In genomic region chr1:155910621-155911121, GRCh38 we compare ENCODE assay signal across 8 cellular contexts. TPM values are rescaled to one million over a fixed set of nuclear protein-coding genes. Genes with fewer than 3 reads are reported as not detected.
DNase-seq lines count a peak whose midpoint lies in the region; ATAC-seq, FAIRE-seq and TF ChIP-seq lines count a peak whose summit lies in the region.

No MANE protein-coding gene starts in this region.

- peak; percentile 39 for TF ChIP-seq CTCF in HepG2 (CRISPR knock-in tag; IDR thresholded peaks at IDR 0.05)
- no peak for TF ChIP-seq CTCF in stomach (IDR thresholded peaks at IDR 0.05)

- POLR2A ChIA-PET in HepG2 (lab: Yijun Ruan, JAX), result interaction anchor here (0.5 to 1.5 kb wide), 3 partner anchors 12 to 363 kb away, joined by 3 to 4 read pairs (median 3); partner anchors contain the start of gene KHDC4

- TF ChIP-seq POLR2A in HepG2 (IDR thresholded peaks at IDR 0.05; ENCODE audit: insufficient read depth in 1 of 2, low read depth in 2 of 2, low read length in 2 of 2), result no peak
- TF ChIP-seq POLR2A in stomach (IDR thresholded peaks at IDR 0.05), result no peak

- intact Hi-C loops in dendritic cell treated with granulocyte-macrophage colony-stimulating factor and Interleukin-4, amounts not matched to agents 40 ng/mL and 50 ng/mL, for 4 days (cut with micrococcal nuclease), result loop anchor here (2.0 kb wide), 1 partner anchor 52 kb away; the partner anchor contains the start of gene SYT11
- intact Hi-C loops in HepG2 (cut with micrococcal nuclease; ENCODE audit: unreplicated experiment), result no loop called here
- intact Hi-C loops in stomach (cut with DNase I; ENCODE audit: low total_unique reads), result no loop called here

- peaks cover 13% of the 10 kb centered on the region for H3K79me2 ChIP-seq in HepG2 (ENCODE audit: insufficient read depth, low read length)

- H3K4me1 ChIP-seq in HepG2 (ENCODE audit: insufficient read depth, low read length), result peaks cover 21% of the 10 kb centered on the region
- peaks cover 4 to 47% (median 27%) of the 10 kb centered on the region in 4 donors for H3K4me1 ChIP-seq in stomach

- FAIRE-seq in HepG2 (lab: Jason Lieb, UNC), result no peak

- BruUV-seq in HepG2 (replicated peaks; lab: Mats Ljungman, UMichigan), result TSS peak; percentile 45

- DNase-seq in NCI-H2171 treated with DMSO at 0.1 percent for 48 hours (lab: John Stamatoyannopoulos, UW), result peak; percentile 35
- DNase-seq in NCI-H2171 (lab: John Stamatoyannopoulos, UW), result no peak
- DNase-seq in SHP77 (lab: John Stamatoyannopoulos, UW), result peak; percentile 23 to 50
- DNase-seq in HepG2 (ENCODE audit: low spot score), result no peak
- DNase-seq in stomach, result peak; percentile 32

- H3K36me3 ChIP-seq in HepG2 (replicated peaks in 1 of 2; ENCODE audit: control insufficient read depth in 1 of 2, insufficient read depth in 2 of 2, low read length in 2 of 2) (peaks cover 8 to 42% of the 10 kb centered on the region in 2 experiments), stomach (peaks cover 50 to 78% (median 77%) of the 10 kb centered on the region in 4 donors)

- in situ Hi-C loops in HepG2 (cut with HindIII; ENCODE audit: extremely low pct_ligation_motif_present, low pct_unique_long_range_greater_than_20kb), result no loop called here

- H3K36me3 Mint-ChIP-seq in dendritic cell treated with granulocyte-macrophage colony-stimulating factor and Interleukin-4, amounts not matched to agents 40 ng/mL and 50 ng/mL, for 4 days (ENCODE audit: low read depth), result peaks cover 55% of the 10 kb centered on the region

- H3K9me3 ChIP-seq in HepG2 (ENCODE audit: low read length) (no peaks in the 10 kb centered on the region), stomach (no peaks in the 10 kb centered on the region)

- H3K27ac Mint-ChIP-seq in dendritic cell treated with granulocyte-macrophage colony-stimulating factor and Interleukin-4, amounts not matched to agents 40 ng/mL and 50 ng/mL, for 4 days, result peak overlapping the region; percentile 98

- H3K27me3 ChIP-seq in HepG2 (ENCODE audit: control insufficient read depth in 1 of 2, insufficient read depth in 2 of 2, low read length in 2 of 2), result no peaks in the 10 kb centered on the region
- no peaks in the 10 kb centered on the region for H3K27me3 ChIP-seq in stomach

- 3% methylated on average over 11 of the region's 11 CpGs for WGBS in HepG2 (ENCODE audit: low lambda C conversion rate)
- WGBS in stomach, 5 donors, result 1 to 3% (median 2%) methylated on average over 11 of the region's 11 CpGs

- no peaks in the 10 kb centered on the region for H3K9me3 Mint-ChIP-seq in dendritic cell treated with granulocyte-macrophage colony-stimulating factor and Interleukin-4, amounts not matched to agents 40 ng/mL and 50 ng/mL, for 4 days

- no peak overlapping the region for H2AFZ ChIP-seq in HepG2 (ENCODE audit: low read length)

- TF ChIP-seq RAD21 in HepG2 (CRISPR knock-in tag; IDR thresholded peaks at IDR 0.05), result no peak

- peak overlapping the region; percentile 74 for H3K9ac ChIP-seq in HepG2 (ENCODE audit: insufficient read depth, low read depth, low read length)

- H3K27me3 Mint-ChIP-seq in dendritic cell treated with granulocyte-macrophage colony-stimulating factor and Interleukin-4, amounts not matched to agents 40 ng/mL and 50 ng/mL, for 4 days, result no peaks in the 10 kb centered on the region

- H4K20me1 ChIP-seq in HepG2 (ENCODE audit: insufficient read depth, low read length), result no peaks in the 10 kb centered on the region

- H3K27ac ChIP-seq in HepG2 (ENCODE audit: extremely low read length, insufficient read depth, low read length), result peak overlapping the region; percentile 61
- H3K27ac ChIP-seq in stomach, result peak overlapping the region; percentile 95 to 99 (median 98)

- H3K4me2 ChIP-seq in HepG2 (ENCODE audit: low read depth, low read length), result peak overlapping the region; percentile 76

- peak overlapping the region; percentile 98 for H3K4me3 Mint-ChIP-seq in dendritic cell treated with granulocyte-macrophage colony-stimulating factor and Interleukin-4, amounts not matched to agents 40 ng/mL and 50 ng/mL, for 4 days

- ATAC-seq in HG03025 (IDR thresholded peaks at IDR 0.05; ENCODE audit: low FRiP score, unreplicated experiment) (peak; percentile 35), HepG2 (peak; percentile 71), HG03378 (IDR thresholded peaks at IDR 0.05; ENCODE audit: unreplicated experiment) (no peak)

- CTCF ChIA-PET in HepG2 (lab: Yijun Ruan, JAX; ENCODE audit: low intra/inter-chr PET ratio, low total read pairs), result no interaction called here

- H3K4me1 Mint-ChIP-seq in dendritic cell treated with granulocyte-macrophage colony-stimulating factor and Interleukin-4, amounts not matched to agents 40 ng/mL and 50 ng/mL, for 4 days (ENCODE audit: low read depth), result peaks cover 15% of the 10 kb centered on the region

- H3K4me3 ChIP-seq in HepG2 (replicated peaks in 1 of 3; ENCODE audit: insufficient read depth in 1 of 3, low read depth in 2 of 3, low read length in 3 of 3), result peak overlapping the region; percentile 62 to 79 (median 78)
- H3K4me3 ChIP-seq in stomach, result peak overlapping the region; percentile 64 to 90 (median 86)

- TF ChIP-seq EP300 in HepG2 (IDR thresholded peaks at IDR 0.05; ENCODE audit: low read depth in 2 of 2, low read length in 2 of 2) (no peak), HepG2 (CRISPR knock-in tag; IDR thresholded peaks at IDR 0.05; ENCODE audit: borderline replicate concordance) (no peak), stomach (IDR thresholded peaks at IDR 0.05) (no peak)

RNA-seq across cellular contexts. Expression of gene RIT1, which starts 0.5 kb away (rescaled TPM):
- total RNA-seq in HepG2 (2016; rRNA removed; fragmentation: Illumina TruSeq; extraction: Trizol) (12.2 and 15.9 TPM in 2 replicates), stomach (100 to 1,000 TPM in 1 of 5 donors, 10 to 100 TPM in 3, not detected in 1; 23.9 to 108 (median 48.2) TPM)
- 1.8 and 2.7 TPM in 2 replicates for total RNA-seq in HepG2 (2016; cell fraction: cytosol; rRNA removed; fragmentation: Illumina TruSeq; extraction: Trizol; ENCODE audit: low read depth)
- total RNA-seq in HepG2 (2016; cell fraction: insoluble cytoplasmic fraction; rRNA removed; fragmentation: Illumina TruSeq; extraction: Trizol), result 12.0 and 18.3 TPM in 2 replicates
- total RNA-seq in HepG2 (2016; cell fraction: membrane; rRNA removed; fragmentation: Illumina TruSeq; extraction: Trizol), result 3.7 and 5.0 TPM in 2 replicates
- total RNA-seq in HepG2 (2016; cell fraction: nucleus; rRNA removed; fragmentation: Illumina TruSeq; extraction: Trizol), result 5.1 and 6.9 TPM in 2 replicates
- polyA plus RNA-seq in HepG2 (2011; rRNA removed) (29.3 and 32.2 TPM in 2 replicates), stomach (10 to 100 TPM; 13.1 to 14.1 (median 13.8) TPM)
- 27.0 and 36.8 TPM in 2 replicates for polyA plus RNA-seq in HepG2 (2011; cell fraction: cytosol; rRNA removed)
- polyA plus RNA-seq in HepG2 (2011; cell fraction: nucleus; rRNA removed), result 10.2 and 15.6 TPM in 2 replicates
- 14.8 and 19.9 TPM in 2 replicates for polyA plus RNA-seq in HepG2 (2012)
- 1.3 and 1.4 TPM in 2 replicates for polyA plus RNA-seq in HepG2 (2016; cell fraction: cytosol; fragmentation: Illumina TruSeq; extraction: Trizol; ENCODE audit: low read depth)
- polyA plus RNA-seq in HepG2 (2016; cell fraction: insoluble cytoplasmic fraction; fragmentation: Illumina TruSeq; extraction: Trizol; ENCODE audit: low read depth), result 12.1 and 13.9 TPM in 2 replicates
- polyA plus RNA-seq in HepG2 (2016; cell fraction: membrane; fragmentation: Illumina TruSeq; extraction: Trizol; ENCODE audit: low read depth), result 1.8 and 2.0 TPM in 2 replicates
- polyA plus RNA-seq in HepG2 (2016; cell fraction: nucleus; fragmentation: Illumina TruSeq; extraction: Trizol; ENCODE audit: insufficient read depth, low read depth), result 13.6 and 15.1 TPM in 2 replicates
- polyA minus RNA-seq in HepG2 (2011; rRNA and poly(A)+ RNA removed; ENCODE audit: low replicate concordance), result 23.7 and 26.0 TPM in 2 replicates
- polyA minus RNA-seq in HepG2 (2011; cell fraction: cytosol; rRNA and poly(A)+ RNA removed), result 16.1 and 17.4 TPM in 2 replicates
- polyA minus RNA-seq in HepG2 (2011; cell fraction: nucleus; rRNA and poly(A)+ RNA removed), result 11.6 and 20.5 TPM in 2 replicates

RNA-seq across cellular contexts. Expression of gene KHDC4, which starts 23.5 kb away (rescaled TPM):
- total RNA-seq in HepG2 (2016; rRNA removed; fragmentation: Illumina TruSeq; extraction: Trizol), result 15.9 and 33.5 TPM in 2 replicates
- 17.8 and 22.2 TPM in 2 replicates for total RNA-seq in HepG2 (2016; cell fraction: cytosol; rRNA removed; fragmentation: Illumina TruSeq; extraction: Trizol; ENCODE audit: low read depth)
- total RNA-seq in HepG2 (2016; cell fraction: insoluble cytoplasmic fraction; rRNA removed; fragmentation: Illumina TruSeq; extraction: Trizol), result 17.1 and 30.7 TPM in 2 replicates
- total RNA-seq in HepG2 (2016; cell fraction: membrane; rRNA removed; fragmentation: Illumina TruSeq; extraction: Trizol), result 16.0 and 18.2 TPM in 2 replicates
- total RNA-seq in HepG2 (2016; cell fraction: nucleus; rRNA removed; fragmentation: Illumina TruSeq; extraction: Trizol), result 51.8 and 57.5 TPM in 2 replicates
- 74.5 and 92.0 TPM in 2 replicates for polyA plus RNA-seq in HepG2 (2011; rRNA removed)
- polyA plus RNA-seq in HepG2 (2011; cell fraction: cytosol; rRNA removed), result 35.4 and 38.7 TPM in 2 replicates
- 126 and 134 TPM in 2 replicates for polyA plus RNA-seq in HepG2 (2011; cell fraction: nucleus; rRNA removed)
- 37.2 and 38.4 TPM in 2 replicates for polyA plus RNA-seq in HepG2 (2012)
- 2.1 and 2.5 TPM in 2 replicates for polyA plus RNA-seq in HepG2 (2016; cell fraction: cytosol; fragmentation: Illumina TruSeq; extraction: Trizol; ENCODE audit: low read depth)
- 14.7 and 16.3 TPM in 2 replicates for polyA plus RNA-seq in HepG2 (2016; cell fraction: insoluble cytoplasmic fraction; fragmentation: Illumina TruSeq; extraction: Trizol; ENCODE audit: low read depth)
- 4.2 and 4.7 TPM in 2 replicates for polyA plus RNA-seq in HepG2 (2016; cell fraction: membrane; fragmentation: Illumina TruSeq; extraction: Trizol; ENCODE audit: low read depth)
- 113 and 121 TPM in 2 replicates for polyA plus RNA-seq in HepG2 (2016; cell fraction: nucleus; fragmentation: Illumina TruSeq; extraction: Trizol; ENCODE audit: insufficient read depth, low read depth)
- polyA minus RNA-seq in HepG2 (2011; rRNA and poly(A)+ RNA removed; ENCODE audit: low replicate concordance), result 83.9 and 155 TPM in 2 replicates
- polyA minus RNA-seq in HepG2 (2011; cell fraction: cytosol; rRNA and poly(A)+ RNA removed), result 19.6 and 24.9 TPM in 2 replicates
- 113 and 148 TPM in 2 replicates for polyA minus RNA-seq in HepG2 (2011; cell fraction: nucleus; rRNA and poly(A)+ RNA removed)
- total RNA-seq in stomach, result 100 to 1,000 TPM in 2 of 5 donors, 10 to 100 TPM in 3; 49.2 to 126 (median 78.4) TPM
- polyA plus RNA-seq in stomach, result 10 to 100 TPM in 1 of 3 donors, 1 to 10 TPM in 2; 4.9 to 26.1 (median 9.3) TPM

RNA-seq across cellular contexts. Expression of gene RXFP4, which starts 30.8 kb away (rescaled TPM):
- 0.38 TPM in 1 of 2 replicates, not detected in the other for total RNA-seq in HepG2 (2016; rRNA removed; fragmentation: Illumina TruSeq; extraction: Trizol)
- total RNA-seq in HepG2 (2016; cell fraction: cytosol; rRNA removed; fragmentation: Illumina TruSeq; extraction: Trizol; ENCODE audit: low read depth), result not detected in 2 replicates
- total RNA-seq in HepG2 (2016; cell fraction: insoluble cytoplasmic fraction; rRNA removed; fragmentation: Illumina TruSeq; extraction: Trizol), result 0.25 and 0.28 TPM in 2 replicates
- total RNA-seq in HepG2 (2016; cell fraction: membrane; rRNA removed; fragmentation: Illumina TruSeq; extraction: Trizol), result not detected in 2 replicates
- 0.31 TPM in 1 of 2 replicates, not detected in the other for total RNA-seq in HepG2 (2016; cell fraction: nucleus; rRNA removed; fragmentation: Illumina TruSeq; extraction: Trizol)
- 1.4 and 1.9 TPM in 2 replicates for polyA plus RNA-seq in HepG2 (2011; rRNA removed)
- 1.3 and 2.1 TPM in 2 replicates for polyA plus RNA-seq in HepG2 (2011; cell fraction: cytosol; rRNA removed)
- polyA plus RNA-seq in HepG2 (2011; cell fraction: nucleus; rRNA removed), result 0.42 and 0.48 TPM in 2 replicates
- polyA plus RNA-seq in HepG2 (2012), result 0.48 and 0.72 TPM in 2 replicates
- polyA plus RNA-seq in HepG2 (2016; cell fraction: cytosol; fragmentation: Illumina TruSeq; extraction: Trizol; ENCODE audit: low read depth), result 0.08 TPM in 1 of 2 replicates, not detected in the other
- polyA plus RNA-seq in HepG2 (2016; cell fraction: insoluble cytoplasmic fraction; fragmentation: Illumina TruSeq; extraction: Trizol; ENCODE audit: low read depth), result not detected in 2 replicates
- polyA plus RNA-seq in HepG2 (2016; cell fraction: membrane; fragmentation: Illumina TruSeq; extraction: Trizol; ENCODE audit: low read depth), result not detected in 2 replicates
- 0.64 and 0.79 TPM in 2 replicates for polyA plus RNA-seq in HepG2 (2016; cell fraction: nucleus; fragmentation: Illumina TruSeq; extraction: Trizol; ENCODE audit: insufficient read depth, low read depth)
- 1.4 and 2.7 TPM in 2 replicates for polyA minus RNA-seq in HepG2 (2011; rRNA and poly(A)+ RNA removed; ENCODE audit: low replicate concordance)
- 0.49 TPM in 1 of 2 replicates, not detected in the other for polyA minus RNA-seq in HepG2 (2011; cell fraction: cytosol; rRNA and poly(A)+ RNA removed)
- 0.39 and 1.1 TPM in 2 replicates for polyA minus RNA-seq in HepG2 (2011; cell fraction: nucleus; rRNA and poly(A)+ RNA removed)
- 10 to 100 TPM in 1 of 5 donors, not detected in 4; 50.4 TPM for total RNA-seq in stomach
- polyA plus RNA-seq in stomach, result not detected

RNA-seq across cellular contexts. Expression of gene SYT11, which starts 51.3 kb away (rescaled TPM):
- total RNA-seq in HepG2 (2016; rRNA removed; fragmentation: Illumina TruSeq; extraction: Trizol) (0.08 and 0.22 TPM in 2 replicates), stomach (10 to 100 TPM in 1 of 5 donors, 1 to 10 TPM in 4; 1.3 to 12.9 (median 3.5) TPM)
- not detected in 2 replicates for total RNA-seq in HepG2 (2016; cell fraction: cytosol; rRNA removed; fragmentation: Illumina TruSeq; extraction: Trizol; ENCODE audit: low read depth)
- 0.06 and 0.13 TPM in 2 replicates for total RNA-seq in HepG2 (2016; cell fraction: insoluble cytoplasmic fraction; rRNA removed; fragmentation: Illumina TruSeq; extraction: Trizol)
- total RNA-seq in HepG2 (2016; cell fraction: membrane; rRNA removed; fragmentation: Illumina TruSeq; extraction: Trizol), result 0.03 and 0.09 TPM in 2 replicates
- total RNA-seq in HepG2 (2016; cell fraction: nucleus; rRNA removed; fragmentation: Illumina TruSeq; extraction: Trizol), result 0.22 and 0.25 TPM in 2 replicates
- polyA plus RNA-seq in HepG2 (2011; rRNA removed) (0.59 and 0.64 TPM in 2 replicates), stomach (1 to 10 TPM in 2 of 3 donors, under 1 TPM in 1; 0.76 to 1.9 (median 1.1) TPM)
- 0.35 and 0.59 TPM in 2 replicates for polyA plus RNA-seq in HepG2 (2011; cell fraction: cytosol; rRNA removed)
- 0.26 and 0.29 TPM in 2 replicates for polyA plus RNA-seq in HepG2 (2011; cell fraction: nucleus; rRNA removed)
- 0.64 and 1.0 TPM in 2 replicates for polyA plus RNA-seq in HepG2 (2012)
- 0.02 TPM in 1 of 2 replicates, not detected in the other for polyA plus RNA-seq in HepG2 (2016; cell fraction: cytosol; fragmentation: Illumina TruSeq; extraction: Trizol; ENCODE audit: low read depth)
- polyA plus RNA-seq in HepG2 (2016; cell fraction: insoluble cytoplasmic fraction; fragmentation: Illumina TruSeq; extraction: Trizol; ENCODE audit: low read depth), result 0.04 and 0.08 TPM in 2 replicates
- 0.06 TPM in 1 of 2 replicates, not detected in the other for polyA plus RNA-seq in HepG2 (2016; cell fraction: membrane; fragmentation: Illumina TruSeq; extraction: Trizol; ENCODE audit: low read depth)
- polyA plus RNA-seq in HepG2 (2016; cell fraction: nucleus; fragmentation: Illumina TruSeq; extraction: Trizol; ENCODE audit: insufficient read depth, low read depth), result 0.08 and 0.21 TPM in 2 replicates
- polyA minus RNA-seq in HepG2 (2011; rRNA and poly(A)+ RNA removed; ENCODE audit: low replicate concordance), result 0.44 and 1.3 TPM in 2 replicates
- polyA minus RNA-seq in HepG2 (2011; cell fraction: cytosol; rRNA and poly(A)+ RNA removed), result 0.44 and 0.69 TPM in 2 replicates
- 0.39 and 0.75 TPM in 2 replicates for polyA minus RNA-seq in HepG2 (2011; cell fraction: nucleus; rRNA and poly(A)+ RNA removed)

RNA-seq across cellular contexts. Expression of gene GON4L, which starts 53.7 kb away (rescaled TPM):
- total RNA-seq in HepG2 (2016; rRNA removed; fragmentation: Illumina TruSeq; extraction: Trizol), result 15.5 and 19.6 TPM in 2 replicates
- 60.3 and 77.6 TPM in 2 replicates for total RNA-seq in HepG2 (2016; cell fraction: cytosol; rRNA removed; fragmentation: Illumina TruSeq; extraction: Trizol; ENCODE audit: low read depth)
- total RNA-seq in HepG2 (2016; cell fraction: insoluble cytoplasmic fraction; rRNA removed; fragmentation: Illumina TruSeq; extraction: Trizol), result 13.2 and 20.6 TPM in 2 replicates
- total RNA-seq in HepG2 (2016; cell fraction: membrane; rRNA removed; fragmentation: Illumina TruSeq; extraction: Trizol), result 21.7 and 23.0 TPM in 2 replicates
- 39.3 and 40.1 TPM in 2 replicates for total RNA-seq in HepG2 (2016; cell fraction: nucleus; rRNA removed; fragmentation: Illumina TruSeq; extraction: Trizol)
- 14.6 and 15.0 TPM in 2 replicates for polyA plus RNA-seq in HepG2 (2011; rRNA removed)
- polyA plus RNA-seq in HepG2 (2011; cell fraction: cytosol; rRNA removed), result 6.9 and 10.0 TPM in 2 replicates
- polyA plus RNA-seq in HepG2 (2011; cell fraction: nucleus; rRNA removed), result 30.4 and 31.3 TPM in 2 replicates
- 13.5 and 13.8 TPM in 2 replicates for polyA plus RNA-seq in HepG2 (2012)
- 2.0 and 2.4 TPM in 2 replicates for polyA plus RNA-seq in HepG2 (2016; cell fraction: cytosol; fragmentation: Illumina TruSeq; extraction: Trizol; ENCODE audit: low read depth)
- 5.8 and 9.2 TPM in 2 replicates for polyA plus RNA-seq in HepG2 (2016; cell fraction: insoluble cytoplasmic fraction; fragmentation: Illumina TruSeq; extraction: Trizol; ENCODE audit: low read depth)
- polyA plus RNA-seq in HepG2 (2016; cell fraction: membrane; fragmentation: Illumina TruSeq; extraction: Trizol; ENCODE audit: low read depth), result 2.8 and 3.0 TPM in 2 replicates
- polyA plus RNA-seq in HepG2 (2016; cell fraction: nucleus; fragmentation: Illumina TruSeq; extraction: Trizol; ENCODE audit: insufficient read depth, low read depth), result 44.7 and 49.8 TPM in 2 replicates
- polyA minus RNA-seq in HepG2 (2011; rRNA and poly(A)+ RNA removed; ENCODE audit: low replicate concordance), result 35.6 and 65.0 TPM in 2 replicates
- 9.4 and 10.1 TPM in 2 replicates for polyA minus RNA-seq in HepG2 (2011; cell fraction: cytosol; rRNA and poly(A)+ RNA removed)
- 48.7 and 51.0 TPM in 2 replicates for polyA minus RNA-seq in HepG2 (2011; cell fraction: nucleus; rRNA and poly(A)+ RNA removed)
- total RNA-seq in stomach, result 10 to 100 TPM; 29.0 to 68.7 (median 57.2) TPM
- polyA plus RNA-seq in stomach, result 10 to 100 TPM in 2 of 3 donors, 1 to 10 TPM in 1; 9.3 to 14.5 (median 11.0) TPM

Comparison
In these comparisons a context has a peak if more than half of its experiments do, and no peak if none do; other contexts are left out.
1. DNase-seq: peak in NCI-H2171 treated with DMSO at 0.1 percent for 48 hours (single experiment), SHP77 (2 of 2) and stomach (single experiment); none in NCI-H2171 (single experiment) and HepG2 (single experiment).